In the genomic region with DNA sequence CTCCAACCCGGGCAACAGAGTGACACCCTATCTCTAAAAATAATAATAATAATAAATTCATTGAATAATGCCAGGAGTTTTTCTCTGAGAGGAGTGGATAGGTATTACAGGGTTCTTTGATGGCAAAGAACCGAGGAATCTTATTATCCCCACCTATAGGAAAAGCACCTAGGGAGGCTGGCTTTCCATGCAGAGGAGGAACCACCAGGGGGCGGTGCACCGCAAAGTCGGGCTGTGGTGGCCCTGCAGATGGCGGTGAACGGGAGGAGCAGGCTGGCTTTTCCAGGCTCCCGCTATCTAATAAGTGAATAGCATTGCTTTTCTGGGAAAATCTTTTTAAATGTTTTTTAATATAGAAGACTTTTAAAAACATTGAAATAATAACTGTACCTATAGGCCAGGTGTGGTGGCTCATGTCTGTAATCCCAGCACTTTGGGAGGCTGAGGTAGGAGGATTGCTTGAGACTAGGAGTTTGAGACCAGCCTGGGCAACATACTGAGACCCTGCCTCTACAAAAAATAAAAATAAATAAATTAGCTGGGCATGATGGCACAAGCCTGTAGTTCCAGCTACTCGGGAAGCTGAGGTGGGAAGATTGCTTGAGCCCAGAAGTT, we compare ENCODE assay signal across 7 cellular contexts.
DNase-seq lines count a peak whose midpoint lies in the region; ATAC-seq and TF ChIP-seq lines count a peak whose summit lies in the region.

No MANE protein-coding gene starts in this region.

- H3K36me3 Mint-ChIP-seq in memory B cell = no peaks in the 10 kb centered on the region

- in situ Hi-C loops in astrocyte of the spinal cord (cut with HindIII; ENCODE audit: low sequenced_read_pairs) = no loop called here

- H3K9me3 Mint-ChIP-seq in memory B cell = no peaks in the 10 kb centered on the region

- H3K27me3 Mint-ChIP-seq in memory B cell = peaks cover 2% of the 10 kb centered on the region

- TF ChIP-seq CTCF in GM12872 (IDR thresholded peaks at IDR 0.05; ENCODE audit: insufficient read depth, low read depth, low read length) (peak; percentile 77), astrocyte of the spinal cord (IDR thresholded peaks at IDR 0.05; ENCODE audit: low read depth, low read length) (peak; percentile 63)

- no peak overlapping the region for H3K4me3 Mint-ChIP-seq in memory B cell

- DNase-seq in NCI-H526 (lab: John Stamatoyannopoulos, UW) = peak; percentile 23 to 88
- no peak for DNase-seq in astrocyte of the spinal cord (ENCODE audit: low read depth, low spot score)
- DNase-seq in memory B cell (ENCODE audit: low spot score in 2 of 2) = peak; percentile 63 to 69
- DNase-seq in DMS79 (lab: John Stamatoyannopoulos, UW) = no peak

- peaks cover 2% of the 10 kb centered on the region for H3K4me1 Mint-ChIP-seq in memory B cell

- H3K4me3 ChIP-seq in astrocyte of the spinal cord (ENCODE audit: low read depth, low read length) = no peak overlapping the region

- ATAC-seq in GM21825 (IDR thresholded peaks at IDR 0.05; ENCODE audit: unreplicated experiment) = peak; percentile 77
- peak; percentile 79 for ATAC-seq in memory B cell (ENCODE audit: low read depth)
- no peak for ATAC-seq in GM21786 (IDR thresholded peaks at IDR 0.05; ENCODE audit: unreplicated experiment)

- H3K27ac Mint-ChIP-seq in memory B cell = no peak overlapping the region

Comparison
In these comparisons a context has a peak if more than half of its experiments do, and no peak if none do; other contexts are left out.
1. DNase-seq: peak in NCI-H526 (2 of 2) and memory B cell (2 of 2); none in astrocyte of the spinal cord (single experiment) and DMS79 (single experiment).